8 cellular contexts compared by ENCODE assay signal in genomic region chr5:78984611-78985406, GRCh38. TPM values are rescaled to one million over a fixed set of nuclear protein-coding genes. Genes with fewer than 3 reads are reported as not detected.
A peak's percentile ranks its signal among the peaks of the same experiment; 100 is the strongest.
DNase-seq lines count a peak whose midpoint lies in the region; TF ChIP-seq lines count a peak whose summit lies in the region.

Gene ARSB, minus strand, starts transcription at chr5:78985310. Its CDS starts 62 bp downstream, at chr5:78985248.

- H3K4me3 Mint-ChIP-seq in neural crest cell = peak within 1 kb of the TSS; percentile 95

- H3K27me3 Mint-ChIP-seq in neural crest cell (ENCODE audit: low read depth) = no peaks in the 10 kb centered on the region

- H3K9me3 Mint-ChIP-seq in neural crest cell = no peaks in the 10 kb centered on the region

- DNase-seq in ELR (ENCODE audit: low read depth) (peak; percentile 92), H7 (peak; percentile 95), M059J (ENCODE audit: low read depth) (peak; percentile 86), SHP77 (lab: John Stamatoyannopoulos, UW) (peak; percentile 86 to 91), activated gamma-delta T cell (lab: John Stamatoyannopoulos, UW) (peak; percentile 70), fibroblast of villous mesenchyme (ENCODE audit: low read depth) (peak; percentile 81), neural crest cell (ENCODE audit: low read depth, low spot score) (peak; percentile 81), stromal cell of bone marrow (ENCODE audit: low read depth) (peak; percentile 79)

- H3K36me3 Mint-ChIP-seq in neural crest cell (ENCODE audit: low read depth) = no peaks in the 10 kb centered on the region

- peak within 1 kb of the TSS; percentile 86 for H3K27ac Mint-ChIP-seq in neural crest cell (ENCODE audit: unreplicated experiment)

- H3K4me3 ChIP-seq in H7 (ENCODE audit: insufficient read depth, low read depth, low read length) (peak within 1 kb of the TSS; percentile 79), fibroblast of villous mesenchyme (ENCODE audit: low read depth, low read length) (peak within 1 kb of the TSS; percentile 73)

- TF ChIP-seq CTCF in fibroblast of villous mesenchyme (IDR thresholded peaks at IDR 0.05; ENCODE audit: insufficient read depth, low read depth, low read length) (peak; percentile 42), neural crest cell (conservative IDR thresholded peaks at IDR 0.05) (peak; percentile 51)

- peaks cover 23% of the 10 kb centered on the region for H3K4me1 Mint-ChIP-seq in neural crest cell

- no peaks in the 10 kb centered on the region for H3K27me3 ChIP-seq in H7 (ENCODE audit: control insufficient read depth, insufficient read depth, low read length)

- H3K36me3 ChIP-seq in H7 (replicated peaks; ENCODE audit: control insufficient read depth, insufficient read depth, low read length) = no peaks in the 10 kb centered on the region

RNA-seq across cellular contexts. Expression of gene ARSB, which starts in this region (rescaled TPM):
- 8.5 and 9.0 TPM in 2 replicates for total RNA-seq in H7 (2014; rRNA removed; shearing (Covaris generic))
- total RNA-seq in M059J (2014; rRNA removed; shearing (Covaris generic)) = 15.2 and 19.4 TPM in 2 replicates
- total RNA-seq in fibroblast of villous mesenchyme (26.1 and 26.3 TPM in 2 replicates), neural crest cell (26.6 and 28.0 TPM in 2 replicates)

Comparison
In these comparisons a context has a peak if more than half of its experiments do, and no peak if none do; other contexts are left out.
1. Peak in every context shown above with its lines: DNase-seq and H3K4me3 ChIP-seq.